Comparison of ENCODE assay signal across 29 cellular contexts in genomic region chr7:103389263-103389662, GRCh38. TPM values are rescaled to one million over a fixed set of nuclear protein-coding genes. Genes with fewer than 3 reads are reported as not detected.
"Had no signal": no experiment of that assay in that cellular context is flagged by ENCODE, and none has a peak within 500 bp of the region (broad histone marks: within the 10 kb centered on the region; RNA-seq: fewer than 3 reads in every experiment).

No MANE protein-coding gene starts in this region.

- H3K36me3 ChIP-seq: colonic mucosa, esophagus squamous epithelium, gastrocnemius medialis, heart right ventricle, left ventricle myocardium inferior, lower lobe of right lung had no signal

- H3K4me1 ChIP-seq: colonic mucosa, esophagus squamous epithelium, gastrocnemius medialis, heart right ventricle, left ventricle myocardium inferior, lower lobe of right lung had no signal

- H3K4me3 ChIP-seq: colonic mucosa, esophagus squamous epithelium, gastrocnemius medialis, heart right ventricle, left ventricle myocardium inferior, lower lobe of right lung had no signal

- ATAC-seq: effector memory CD8-positive, alpha-beta T cell; esophagus mucosa; gastrocnemius medialis; heart right ventricle; left cardiac atrium; lower lobe of right lung; naive thymus-derived CD4-positive, alpha-beta T cell had no signal

- H3K9me3 ChIP-seq: colonic mucosa, esophagus squamous epithelium, gastrocnemius medialis, heart right ventricle, left ventricle myocardium inferior, lower lobe of right lung had no signal

- H3K27ac ChIP-seq: colonic mucosa, epithelial cell of prostate, esophagus squamous epithelium, gastrocnemius medialis, heart right ventricle, left ventricle myocardium inferior, lower lobe of right lung had no signal

- DNase-seq: colonic mucosa; cortex of kidney; effector CD8-positive, alpha-beta T cell; effector memory CD8-positive, alpha-beta T cell; endodermal cell; erythroblast; esophagus squamous epithelium; foreskin fibroblast; foreskin melanocyte; gastrocnemius medialis; glutamatergic neuron; head of caudate nucleus; heart right ventricle; hypothalamus; left cardiac atrium; left ventricle myocardium inferior; lower lobe of right lung; mesenchymal stem cell; naive thymus-derived CD4-positive, alpha-beta T cell had no signal

- FAIRE-seq: endometrium, islet of Langerhans, keratinocyte had no signal

- H3K27me3 ChIP-seq: colonic mucosa, esophagus squamous epithelium, gastrocnemius medialis had no signal

RNA-seq across cellular contexts. Expression of gene SLC26A5, which starts 56.7 kb away (rescaled TPM):
- total RNA-seq: chondrocyte; esophagus mucosa; gastrocnemius medialis; glomerular endothelial cell; heart right ventricle; kidney epithelial cell; left cardiac atrium; left ventricle myocardium inferior; mesothelial cell of epicardium; mononuclear cell; naive thymus-derived CD4-positive, alpha-beta T cell had no signal
- polyA plus RNA-seq: heart right ventricle; keratinocyte; naive thymus-derived CD4-positive, alpha-beta T cell had no signal
